Comparison of ENCODE assay signal across 1 cellular context in genomic region chr3:49007068-49007770, GRCh38.
TF ChIP-seq lines count a peak whose summit lies in the region.

WDR6 (plus strand) TSS chr3:49007391; CDS start chr3:49007432, 41 bp downstream.

TF ChIP-seq in WTC11, 78 proteins besides CTCF, POLR2A, EP300 and RAD21 (continued from another document):
- TF ChIP-seq ZBTB21 (CRISPR knock-in tag; IDR thresholded peaks at IDR 0.05; ENCODE audit: borderline replicate concordance), result peak; percentile 21; the same call in 1 of the 2 replicates
- no peak; the same call in 1 of the 2 replicates for TF ChIP-seq CBFB (CRISPR knock-in tag; IDR thresholded peaks at IDR 0.05; ENCODE audit: low read depth)
- peak; percentile 76; the same call in 1 of the 2 replicates for TF ChIP-seq IRF1 (CRISPR knock-in tag; IDR thresholded peaks at IDR 0.05)
- peak; percentile 89 for TF ChIP-seq SP1 (CRISPR knock-in tag; conservative IDR thresholded peaks at IDR 0.05)
- no peak for TF ChIP-seq ATF2 (CRISPR knock-in tag; IDR thresholded peaks at IDR 0.05; ENCODE audit: borderline replicate concordance, low read depth)
- TF ChIP-seq JAZF1 (CRISPR knock-in tag; IDR thresholded peaks at IDR 0.05), result no peak
- no peak for TF ChIP-seq ZNF396 (CRISPR knock-in tag; IDR thresholded peaks at IDR 0.05; ENCODE audit: borderline replicate concordance)
- peak; percentile 51 for TF ChIP-seq ARID4B (CRISPR knock-in tag; IDR thresholded peaks at IDR 0.05; ENCODE audit: borderline replicate concordance)
- TF ChIP-seq MAX (CRISPR knock-in tag; IDR thresholded peaks at IDR 0.05), result peak; percentile 84
- TF ChIP-seq MYBL2 (CRISPR knock-in tag; IDR thresholded peaks at IDR 0.05), result peak; percentile 49; the same call in 1 of the 2 replicates
- TF ChIP-seq E2F4 (CRISPR knock-in tag; IDR thresholded peaks at IDR 0.05; ENCODE audit: borderline replicate concordance, low read depth), result no peak
- no peak for TF ChIP-seq NR2C2 (CRISPR knock-in tag; IDR thresholded peaks at IDR 0.05)
- peak; percentile 17; the same call in 1 of the 2 replicates for TF ChIP-seq CREM (CRISPR knock-in tag; IDR thresholded peaks at IDR 0.05)
- no peak for TF ChIP-seq OVOL2 (CRISPR knock-in tag; IDR thresholded peaks at IDR 0.05; ENCODE audit: borderline replicate concordance)
- TF ChIP-seq ATF3 (CRISPR knock-in tag; conservative IDR thresholded peaks at IDR 0.05), result no peak
- TF ChIP-seq FOXK1 (CRISPR knock-in tag; IDR thresholded peaks at IDR 0.05), result 0 out of 2 replicates have a peak, but pooled peaks have one; percentile 14
TF ChIP-seq in WTC11: peak in this region for 34.
